In the genomic region with DNA sequence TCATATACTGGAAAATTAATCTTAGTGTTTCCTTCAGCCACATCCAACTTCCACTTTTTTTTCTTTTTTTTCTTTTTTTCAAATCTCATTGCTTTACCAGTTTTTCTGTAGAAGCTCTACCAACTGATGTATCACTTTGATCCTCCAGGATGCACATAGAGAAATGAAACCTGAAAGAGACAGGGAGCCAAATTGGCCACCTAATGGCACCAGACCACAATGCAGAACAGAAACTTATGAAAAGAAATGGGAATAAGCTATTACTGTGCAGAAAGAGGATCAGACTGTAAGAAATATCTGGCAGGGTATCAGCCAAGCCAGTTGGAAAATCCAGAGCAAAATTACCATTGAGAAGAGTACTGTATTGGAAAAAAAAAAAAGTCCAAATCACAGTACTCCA, we compare ENCODE assay signal across 19 cellular contexts.
"Had no signal": no experiment of that assay in that cellular context is flagged by ENCODE, and none has a peak within 500 bp of the region (broad histone marks: within the 10 kb centered on the region; RNA-seq: fewer than 3 reads in every experiment).

No MANE protein-coding gene starts in this region.

- ATAC-seq: activated CD4-positive, alpha-beta T cell treated with anti-CD3 and anti-CD28 coated beads for 36 hours; K562; PC-3; T-helper 17 cell had no signal

- H3K36me3 ChIP-seq: breast epithelium, WERI-Rb-1 had no signal

- DNase-seq: activated CD4-positive, alpha-beta memory T cell treated with anti-CD3 and anti-CD28 coated beads, Interleukin-2, amount 10 ng/mL, durations not matched to agents 7 days and 5 days; activated CD4-positive, alpha-beta T cell treated with anti-CD3 and anti-CD28 coated beads for 36 hours; activated CD4-positive, alpha-beta T cell treated with anti-CD3 and anti-CD28 coated beads, Interleukin-2, amount 50 U/mL, for 1 hour; aorta; caudate nucleus; Karpas-422; NCI-H1105; NCI-H1436; NCI-H1694 treated with DMSO at 0.1 percent for 48 hours; NCI-H2081; NCI-H524; PC-3; SHP77; T-helper 17 cell; T-helper 9 cell; WERI-Rb-1 had no signal

- H3K4me3 Mint-ChIP-seq: activated CD4-positive, alpha-beta memory T cell treated with anti-CD3 and anti-CD28 coated beads, Interleukin-2, amount 10 ng/mL, durations not matched to agents 7 days and 5 days; activated CD4-positive, alpha-beta T cell treated with anti-CD3 and anti-CD28 coated beads for 36 hours; activated naive CD4-positive, alpha-beta T cell treated with anti-CD3 and anti-CD28 coated beads, Interleukin-2, amount 50 U/mL, for 24 hours; T-helper 17 cell had no signal

- H3K9me3 Mint-ChIP-seq: activated CD4-positive, alpha-beta memory T cell treated with anti-CD3 and anti-CD28 coated beads, Interleukin-2, amount 10 ng/mL, durations not matched to agents 7 days and 5 days had no signal

- H3K9me3 ChIP-seq: breast epithelium had no signal

- H3K4me1 ChIP-seq: breast epithelium had no signal

- H3K36me3 Mint-ChIP-seq: activated naive CD4-positive, alpha-beta T cell treated with anti-CD3 and anti-CD28 coated beads, Interleukin-2, amount 50 U/mL, for 24 hours had no signal

- H3K27me3 Mint-ChIP-seq: activated CD4-positive, alpha-beta memory T cell treated with anti-CD3 and anti-CD28 coated beads, Interleukin-2, amount 10 ng/mL, durations not matched to agents 7 days and 5 days; activated CD4-positive, alpha-beta T cell treated with anti-CD3 and anti-CD28 coated beads for 36 hours; activated naive CD4-positive, alpha-beta T cell treated with anti-CD3 and anti-CD28 coated beads, Interleukin-2, amount 50 U/mL, for 24 hours; T-helper 17 cell had no signal

- H3K4me3 ChIP-seq: breast epithelium, K562 had no signal

- H3K27ac Mint-ChIP-seq: activated CD4-positive, alpha-beta memory T cell treated with anti-CD3 and anti-CD28 coated beads, Interleukin-2, amount 10 ng/mL, durations not matched to agents 7 days and 5 days; activated CD4-positive, alpha-beta T cell treated with anti-CD3 and anti-CD28 coated beads for 36 hours; activated naive CD4-positive, alpha-beta T cell treated with anti-CD3 and anti-CD28 coated beads, Interleukin-2, amount 50 U/mL, for 24 hours; T-helper 17 cell had no signal

- H3K27ac ChIP-seq: breast epithelium, WERI-Rb-1 had no signal

- H3K4me1 Mint-ChIP-seq: activated CD4-positive, alpha-beta memory T cell treated with anti-CD3 and anti-CD28 coated beads, Interleukin-2, amount 10 ng/mL, durations not matched to agents 7 days and 5 days; activated CD4-positive, alpha-beta T cell treated with anti-CD3 and anti-CD28 coated beads for 36 hours; activated naive CD4-positive, alpha-beta T cell treated with anti-CD3 and anti-CD28 coated beads, Interleukin-2, amount 50 U/mL, for 24 hours; T-helper 17 cell had no signal

- H3K27me3 ChIP-seq: breast epithelium had no signal
